In genomic region chr4:3638080-3638715, GRCh38 we compare ENCODE assay signal across 18 cellular contexts.
A peak's percentile ranks its signal among the peaks of the same experiment; 100 is the strongest.
DNase-seq lines count a peak whose midpoint lies in the region; ATAC-seq and TF ChIP-seq lines count a peak whose summit lies in the region.
"Had no signal": no experiment of that assay in that cellular context is flagged by ENCODE, and none has a peak within 500 bp of the region (broad histone marks: within the 10 kb centered on the region; RNA-seq: fewer than 3 reads in every experiment).

No MANE protein-coding gene starts in this region.

- no peaks in the 10 kb centered on the region for H3K79me2 ChIP-seq in osteoblast (ENCODE audit: insufficient read depth, low read length)

- H3K36me3 Mint-ChIP-seq in CD8-positive, alpha-beta memory T cell: no peaks in the 10 kb centered on the region

- H3K9me3 ChIP-seq in osteoblast (ENCODE audit: low read depth, low read length) (no peaks in the 10 kb centered on the region), uterus (peaks cover 0 to 3% of the 10 kb centered on the region in 2 donors)
- H3K9me3 ChIP-seq in CD8-positive, alpha-beta memory T cell (ENCODE audit: low read length): no peaks in the 10 kb centered on the region

- peaks cover 4% of the 10 kb centered on the region for H3K27me3 ChIP-seq in osteoblast (ENCODE audit: insufficient read depth, low read length)
- H3K27me3 ChIP-seq in uterus: no peaks in the 10 kb centered on the region
- no peaks in the 10 kb centered on the region for H3K27me3 ChIP-seq in CD8-positive, alpha-beta memory T cell (ENCODE audit: insufficient read depth, low read length, poor library complexity, severe bottlenecking)

- H3K4me2 ChIP-seq in osteoblast (ENCODE audit: insufficient read depth, low read length): no peak overlapping the region
- H3K4me2 ChIP-seq: GM23338 had no signal

- no peaks in the 10 kb centered on the region for H4K20me1 ChIP-seq in osteoblast (ENCODE audit: insufficient read depth, low read length)

- POLR2A ChIA-PET in CD8-positive, alpha-beta memory T cell (lab: Charles Lee): no interaction called here

- intact Hi-C loops in uterus (cut with DNase I; ENCODE audit: low total_unique reads): no loop called here

- H3K4me1 ChIP-seq in osteoblast (ENCODE audit: insufficient read depth, low read length) (peaks cover 13% of the 10 kb centered on the region), uterus (peaks cover 5 to 6% of the 10 kb centered on the region in 2 donors)
- H3K4me1 ChIP-seq in CD8-positive, alpha-beta memory T cell (ENCODE audit: insufficient read depth, low read length): no peaks in the 10 kb centered on the region

- H3K4me1 Mint-ChIP-seq in CD8-positive, alpha-beta memory T cell: no peaks in the 10 kb centered on the region
- H3K4me1 Mint-ChIP-seq: GM23338 had no signal

- H3K27ac ChIP-seq in osteoblast (ENCODE audit: low read depth, low read length): no peak overlapping the region
- peak overlapping the region; percentile 83 to 85 for H3K27ac ChIP-seq in uterus
- H3K27ac ChIP-seq in CD8-positive, alpha-beta memory T cell (ENCODE audit: low read depth, low read length): no peak overlapping the region
- H3K27ac ChIP-seq: 22Rv1 had no signal

- H3K27ac Mint-ChIP-seq in CD8-positive, alpha-beta memory T cell: peak overlapping the region in 1 of 8 donors; percentile 23
- H3K27ac Mint-ChIP-seq: CD4-positive, alpha-beta T cell; GM23338 had no signal

- DNase-seq in NOMO-1 (lab: John Stamatoyannopoulos, UW; ENCODE audit: unreplicated experiment in 2 of 2) (peak; percentile 12 to 55), NOMO-1 treated with dmso at 0.1 percent for 144 hours (lab: John Stamatoyannopoulos, UW; ENCODE audit: unreplicated experiment) (no peak), fibroblast of mammary gland (ENCODE audit: low read depth) (peak; percentile 63), osteoblast (ENCODE audit: insufficient read length, low spot score, missing footprints) (peak; percentile 10), uterus (peak; percentile 70 to 91), COLO829 (ENCODE audit: low spot score) (no peak)
- DNase-seq in CD8-positive, alpha-beta memory T cell: no peak
- DNase-seq: AML-193; CD4-positive, alpha-beta T cell; COR-L47; DMS153; DMS79 treated with DMSO at 0.1 percent for 48 hours; EL; H7 had no signal

- CTCF ChIA-PET in CD8-positive, alpha-beta memory T cell (lab: Charles Lee): no interaction called here

- H3K36me3 ChIP-seq in osteoblast (ENCODE audit: insufficient read depth, low read length): no peaks in the 10 kb centered on the region
- H3K36me3 ChIP-seq in uterus: no peaks in the 10 kb centered on the region
- no peaks in the 10 kb centered on the region for H3K36me3 ChIP-seq in CD8-positive, alpha-beta memory T cell (ENCODE audit: insufficient read depth, low read length)

- H3K27me3 Mint-ChIP-seq in CD8-positive, alpha-beta memory T cell: peaks cover 4 to 5% of the 10 kb centered on the region in 2 donors
- H3K27me3 Mint-ChIP-seq: CD4-positive, alpha-beta T cell had no signal

- no peak for TF ChIP-seq POLR2A in uterus (IDR thresholded peaks at IDR 0.05)

- H3K9me3 Mint-ChIP-seq in CD8-positive, alpha-beta memory T cell: peaks cover 0 to 2% (median 0%) of the 10 kb centered on the region in 5 donors
- H3K9me3 Mint-ChIP-seq: CD4-positive, alpha-beta T cell had no signal

- H3K4me3 ChIP-seq in fibroblast of mammary gland (ENCODE audit: control insufficient read depth, low read depth, low read length): no peak overlapping the region
- no peak overlapping the region for H3K4me3 ChIP-seq in osteoblast (ENCODE audit: insufficient read depth, low read length)
- H3K4me3 ChIP-seq in uterus: no peak overlapping the region
- no peak overlapping the region for H3K4me3 ChIP-seq in CD8-positive, alpha-beta memory T cell (ENCODE audit: low read length)
- H3K4me3 ChIP-seq: GM23338 had no signal

- no peak overlapping the region for H3K4me3 Mint-ChIP-seq in CD8-positive, alpha-beta memory T cell
- H3K4me3 Mint-ChIP-seq: CD4-positive, alpha-beta T cell; GM23338 had no signal

- no peak for TF ChIP-seq CTCF in fibroblast of mammary gland (conservative IDR thresholded peaks at IDR 0.05; ENCODE audit: control insufficient read depth, insufficient read depth, low read depth, low read length)
- TF ChIP-seq CTCF in osteoblast (IDR thresholded peaks at IDR 0.05; ENCODE audit: extremely low read depth, low read depth, low read length): no peak
- TF ChIP-seq CTCF in uterus (IDR thresholded peaks at IDR 0.05): no peak

- H2AFZ ChIP-seq in osteoblast (ENCODE audit: low read length): no peak overlapping the region
- H2AFZ ChIP-seq: GM23338 had no signal

- ATAC-seq in HG03354 (IDR thresholded peaks at IDR 0.05; ENCODE audit: poor library complexity, severe bottlenecking, unreplicated experiment): no peak
- ATAC-seq: GM23338, HepG2 had no signal

Comparison
In these comparisons a context has a peak if more than half of its experiments do, and no peak if none do; other contexts are left out.
1. DNase-seq: peak in NOMO-1 (2 of 2), fibroblast of mammary gland (single experiment), osteoblast (single experiment) and uterus (2 of 2); none in NOMO-1 treated with dmso at 0.1 percent for 144 hours (single experiment), COLO829 (single experiment) and CD8-positive, alpha-beta memory T cell (0 of 5).
2. H3K27ac ChIP-seq: peak in uterus (2 of 2); none in osteoblast (single experiment) and CD8-positive, alpha-beta memory T cell (single experiment).